18 cellular contexts compared by ENCODE assay signal in the genomic region with DNA sequence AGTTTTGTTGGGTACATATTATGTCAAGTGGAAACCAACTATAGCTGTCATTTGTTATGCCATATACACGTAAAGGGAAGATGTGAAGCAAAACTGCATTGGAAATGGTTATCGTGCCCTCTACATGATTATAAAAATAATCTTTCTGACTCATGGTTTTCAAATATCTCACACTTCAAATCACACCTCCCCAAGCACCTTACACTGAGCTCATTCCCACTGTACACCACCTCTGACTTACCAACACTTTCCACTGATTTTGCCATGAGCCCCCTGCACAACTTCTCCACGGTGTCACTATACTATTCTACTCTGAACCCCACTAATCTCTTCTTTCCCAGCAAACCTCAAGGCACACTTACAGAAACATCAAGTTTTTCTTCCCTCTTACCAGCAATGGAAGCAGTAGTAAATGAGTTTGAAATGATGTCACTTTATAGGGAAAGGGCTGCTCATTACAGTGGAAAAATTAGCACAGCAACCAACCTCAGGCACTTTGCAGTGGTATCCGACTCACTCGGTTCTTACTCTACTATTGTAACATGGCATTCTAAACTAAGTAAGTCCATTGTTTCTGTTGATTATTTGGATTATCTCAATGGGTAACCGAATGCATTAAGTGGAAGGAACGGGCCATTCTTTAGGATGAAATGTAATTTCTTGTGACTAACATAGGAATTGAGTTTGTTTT.
"Had no signal": no experiment of that assay in that cellular context is flagged by ENCODE, and none has a peak within 500 bp of the region (broad histone marks: within the 10 kb centered on the region; RNA-seq: fewer than 3 reads in every experiment).

No MANE protein-coding gene starts in this region.

- H3K27ac Mint-ChIP-seq: activated CD4-positive, alpha-beta T cell treated with anti-CD3 and anti-CD28 coated beads, Interleukin-2, amount 10 ng/mL, durations not matched to agents 7 days and 5 days; nephron had no signal

- H3K4me3 ChIP-seq: adrenal gland, breast epithelium, lower lobe of right lung, sigmoid colon, tibial nerve had no signal

- H3K36me3 ChIP-seq: breast epithelium had no signal

- H3K4me1 ChIP-seq: adrenal gland, breast epithelium, lower lobe of right lung, sigmoid colon, tibial nerve had no signal

- H3K27me3 ChIP-seq: adrenal gland, breast epithelium, sigmoid colon, tibial nerve had no signal

- FAIRE-seq: astrocyte, urothelium cell line had no signal

- ATAC-seq: left colon, lower lobe of right lung had no signal

- H3K9me3 ChIP-seq: adrenal gland, breast epithelium, lower lobe of right lung, sigmoid colon, SK-N-SH, tibial nerve had no signal

- H3K27me3 Mint-ChIP-seq: activated CD4-positive, alpha-beta T cell treated with anti-CD3 and anti-CD28 coated beads, Interleukin-2, amount 10 ng/mL, durations not matched to agents 7 days and 5 days had no signal

- H3K4me3 Mint-ChIP-seq: activated CD4-positive, alpha-beta T cell treated with anti-CD3 and anti-CD28 coated beads, Interleukin-2, amount 10 ng/mL, durations not matched to agents 7 days and 5 days; nephron had no signal

- H3K4me1 Mint-ChIP-seq: nephron had no signal

- DNase-seq: activated CD4-positive, alpha-beta T cell treated with anti-CD3 and anti-CD28 coated beads, Interleukin-2, amount 10 ng/mL, durations not matched to agents 7 days and 5 days; activated CD4-positive, CD25-positive, alpha-beta regulatory T cell; activated naive CD4-positive, alpha-beta T cell; foreskin fibroblast; left colon; lower lobe of right lung; SHP77; sigmoid colon; SK-N-SH; stimulated activated CD4-positive, alpha-beta T cell treated with anti-CD3 and anti-CD28 coated beads, Interleukin-4, amount 100 ng/mL, for 4 hours; stimulated activated naive CD4-positive, alpha-beta T cell had no signal

- H3K27ac ChIP-seq: adrenal gland, breast epithelium, epithelial cell of prostate, lower lobe of right lung, sigmoid colon, tibial nerve had no signal

- H3K9me3 Mint-ChIP-seq: activated CD4-positive, alpha-beta T cell treated with anti-CD3 and anti-CD28 coated beads, Interleukin-2, amount 10 ng/mL, durations not matched to agents 7 days and 5 days; nephron had no signal

- H3K9ac ChIP-seq: SK-N-SH had no signal
